In the genomic region with DNA sequence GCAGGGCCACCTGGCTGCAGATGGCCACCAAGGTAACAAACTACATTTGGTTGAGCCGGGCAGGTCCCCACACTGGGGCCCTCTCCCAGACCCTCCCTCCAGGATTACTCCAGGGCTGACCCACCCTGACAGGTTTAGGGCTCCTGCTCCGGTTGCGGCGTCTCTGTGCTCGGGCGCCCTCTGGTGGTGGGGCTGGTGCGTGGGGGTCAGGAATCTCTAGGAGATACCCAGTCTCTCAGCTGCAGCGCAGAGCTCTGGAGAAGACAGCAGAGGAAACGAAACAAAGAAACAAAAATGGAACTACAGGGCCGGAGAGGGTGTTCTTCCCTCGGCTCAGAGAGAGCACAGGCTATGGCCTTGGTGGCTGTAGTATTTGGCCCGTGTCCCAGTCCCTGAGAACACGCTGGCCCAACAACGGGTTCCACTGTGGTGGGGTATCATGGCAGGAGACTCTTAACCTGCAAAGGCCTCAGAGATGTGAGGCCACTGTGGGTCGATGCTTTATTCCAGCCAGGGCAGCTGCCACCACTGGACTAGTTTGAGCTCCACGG, we compare ENCODE assay signal across 8 cellular contexts. TPM values are rescaled to one million over a fixed set of nuclear protein-coding genes. Genes with fewer than 3 reads are reported as not detected.
DNase-seq lines count a peak whose midpoint lies in the region; ATAC-seq and TF ChIP-seq lines count a peak whose summit lies in the region.

No MANE protein-coding gene starts in this region.

- intact Hi-C loops in esophagus muscularis mucosa (cut with DNase I) = loop anchor here (1.0 to 5.0 kb wide), 2 partner anchors 38 to 54 kb away; no protein-coding TSS in a partner anchor

- H3K36me3 Mint-ChIP-seq in natural killer cell treated with Interleukin-12 subunit alpha and Interleukin-12 subunit beta and Interleukin-15 and Interleukin-18, amount 100 ng/mL, for 72 hours = no peaks in the 10 kb centered on the region

- H3K9me3 Mint-ChIP-seq in natural killer cell treated with Interleukin-12 subunit alpha and Interleukin-12 subunit beta and Interleukin-15 and Interleukin-18, amount 100 ng/mL, for 72 hours = no peaks in the 10 kb centered on the region

- no peaks in the 10 kb centered on the region for H3K36me3 ChIP-seq in esophagus muscularis mucosa
- H3K36me3 ChIP-seq in stomach smooth muscle (ENCODE audit: control insufficient read depth in 2 of 2, insufficient read depth in 2 of 2, low read length in 2 of 2) = no peaks in the 10 kb centered on the region

- ATAC-seq in GM21515 (IDR thresholded peaks at IDR 0.05; ENCODE audit: unreplicated experiment) (peak; percentile 45), GM18505 (IDR thresholded peaks at IDR 0.05; ENCODE audit: unreplicated experiment) (no peak)
- ATAC-seq in natural killer cell treated with Interleukin-12 subunit alpha and Interleukin-12 subunit beta and Interleukin-15 and Interleukin-18, amount 100 ng/mL, for 72 hours = peak; percentile 39 to 60

- DNase-seq in AG20443 (ENCODE audit: low spot score) (peak; percentile 72), NOMO-1 treated with DMSO at 0.1 percent for 48 hours (lab: John Stamatoyannopoulos, UW; ENCODE audit: unreplicated experiment) (peak; percentile 57), activated T-cell treated with anti-CD3 and anti-CD28 coated beads for 48 hours (ENCODE audit: low read depth) (peak; percentile 70), esophagus muscularis mucosa (ENCODE audit: extremely low spot score) (no peak)
- peak; percentile 75 for DNase-seq in natural killer cell treated with Interleukin-12 subunit alpha and Interleukin-12 subunit beta and Interleukin-15 and Interleukin-18, amount 100 ng/mL, for 72 hours (ENCODE audit: low spot score)

- WGBS in esophagus muscularis mucosa = 9% methylated on average over 15 of the region's 16 CpGs

- H3K9me3 ChIP-seq in esophagus muscularis mucosa = no peaks in the 10 kb centered on the region
- no peaks in the 10 kb centered on the region for H3K9me3 ChIP-seq in stomach smooth muscle (ENCODE audit: control insufficient read depth in 2 of 2, low read length in 2 of 2)

- H3K27ac ChIP-seq in esophagus muscularis mucosa (replicated peaks in 1 of 4) = peak overlapping the region; percentile 86 to 93 (median 89)
- peak overlapping the region; percentile 82 for H3K27ac ChIP-seq in stomach smooth muscle (ENCODE audit: low read length)

- peaks cover 15 to 17% of the 10 kb centered on the region in 2 donors for H3K4me1 Mint-ChIP-seq in natural killer cell treated with Interleukin-12 subunit alpha and Interleukin-12 subunit beta and Interleukin-15 and Interleukin-18, amount 100 ng/mL, for 72 hours (ENCODE audit: low read depth in 2 of 2)

- H3K27me3 Mint-ChIP-seq in natural killer cell treated with Interleukin-12 subunit alpha and Interleukin-12 subunit beta and Interleukin-15 and Interleukin-18, amount 100 ng/mL, for 72 hours = peaks cover 37 to 61% of the 10 kb centered on the region in 2 donors

- TF ChIP-seq EP300 in esophagus muscularis mucosa (IDR thresholded peaks at IDR 0.05) = no peak

- no peak overlapping the region for H3K27ac Mint-ChIP-seq in natural killer cell treated with Interleukin-12 subunit alpha and Interleukin-12 subunit beta and Interleukin-15 and Interleukin-18, amount 100 ng/mL, for 72 hours

- H3K9ac ChIP-seq in stomach smooth muscle (ENCODE audit: low read length in 2 of 2) = peak overlapping the region in 1 of 2 donors; percentile 87

- peaks cover 23 to 35% (median 34%) of the 10 kb centered on the region in 4 donors for H3K4me1 ChIP-seq in esophagus muscularis mucosa
- H3K4me1 ChIP-seq in stomach smooth muscle (ENCODE audit: control insufficient read depth, insufficient read depth, low read length) = peaks cover 22% of the 10 kb centered on the region

- TF ChIP-seq POLR2A in esophagus muscularis mucosa (IDR thresholded peaks at IDR 0.05; ENCODE audit: low read depth) = no peak
- no peak for TF ChIP-seq POLR2A in GM18505 (IDR thresholded peaks at IDR 0.05; ENCODE audit: borderline replicate concordance, extremely low read depth, insufficient read depth, insufficient read length)

- H3K4me3 Mint-ChIP-seq in natural killer cell treated with Interleukin-12 subunit alpha and Interleukin-12 subunit beta and Interleukin-15 and Interleukin-18, amount 100 ng/mL, for 72 hours = peak overlapping the region; percentile 72

- H3K4me3 ChIP-seq in esophagus muscularis mucosa (peak overlapping the region; percentile 63 to 78 (median 75)), stomach smooth muscle (ENCODE audit: low read length in 2 of 2) (peak overlapping the region; percentile 80 to 90)

- TF ChIP-seq CTCF in esophagus muscularis mucosa (IDR thresholded peaks at IDR 0.05) = peak; percentile 79 to 89 (median 85)

- H3K27me3 ChIP-seq in esophagus muscularis mucosa = peaks cover 0 to 13% (median 0%) of the 10 kb centered on the region in 4 donors
- no peaks in the 10 kb centered on the region for H3K27me3 ChIP-seq in stomach smooth muscle (ENCODE audit: control insufficient read depth in 1 of 2, insufficient read depth in 2 of 2, low read length in 2 of 2)

RNA-seq across cellular contexts. Expression of a gene that starts 2.4 kb away (rescaled TPM):
- total RNA-seq in esophagus muscularis mucosa = 100 to 1,000 TPM in 1 of 4 donors, 10 to 100 TPM in 3; 23.3 to 645 (median 96.5) TPM
- 1 to 10 TPM; 1.4 to 7.3 TPM for total RNA-seq in natural killer cell treated with Interleukin-12 subunit alpha and Interleukin-12 subunit beta and Interleukin-15 and Interleukin-18, amount 100 ng/mL, for 72 hours
